Comparison of ENCODE assay signal across 31 cellular contexts in the genomic region with DNA sequence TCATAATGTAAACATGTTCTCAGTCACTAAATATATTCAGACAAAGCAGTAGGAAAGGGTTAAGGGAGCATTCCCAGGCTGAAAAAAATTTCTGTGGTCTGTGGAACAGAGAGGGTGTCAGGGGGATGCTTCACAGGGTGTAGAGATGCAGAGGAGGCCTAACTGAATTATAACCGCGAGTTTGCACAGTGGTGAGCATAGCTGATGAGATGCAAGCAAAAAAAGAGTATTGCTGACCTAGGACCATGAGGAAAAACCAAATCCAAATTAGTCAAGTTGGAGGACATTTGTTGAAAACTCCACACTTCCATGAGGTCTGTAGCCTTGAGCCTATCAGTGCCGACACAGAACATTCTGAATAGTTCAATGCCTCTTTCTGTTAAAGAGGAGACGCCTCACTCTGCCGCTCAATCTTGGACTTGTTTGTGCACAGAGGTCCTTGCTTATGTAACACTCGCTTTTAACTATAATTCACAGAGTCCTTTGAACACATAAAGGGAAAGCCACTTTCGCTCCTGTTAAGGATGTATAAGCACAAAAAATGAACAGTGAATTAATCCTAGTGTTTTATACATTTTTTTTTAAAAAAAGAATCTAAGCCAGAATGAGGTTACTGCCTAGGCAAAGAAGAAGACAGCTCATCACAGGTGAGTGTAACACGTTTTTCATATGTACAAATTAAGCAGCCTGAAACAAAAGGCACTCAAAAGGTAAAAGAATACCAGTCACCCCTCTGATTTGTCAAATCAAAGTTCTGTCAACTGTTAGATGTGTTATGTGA. TPM values are rescaled to one million over a fixed set of nuclear protein-coding genes. Genes with fewer than 3 reads are reported as not detected.
DNase-seq lines count a peak whose midpoint lies in the region; ATAC-seq, FAIRE-seq and TF ChIP-seq lines count a peak whose summit lies in the region.
"Had no signal": no experiment of that assay in that cellular context is flagged by ENCODE, and none has a peak within 500 bp of the region (broad histone marks: within the 10 kb centered on the region; RNA-seq: fewer than 3 reads in every experiment).

No MANE protein-coding gene starts in this region.

- H2AK5ac ChIP-seq in IMR-90 (ENCODE audit: low read depth, low read length), result peak overlapping the region; percentile 79; the same call in 1 of the 2 replicates

- peak overlapping the region; percentile 35; the same call in 1 of the 2 replicates for H3K4ac ChIP-seq in IMR-90 (ENCODE audit: low read depth, low read length)

- no peaks in the 10 kb centered on the region for H3K27me3 Mint-ChIP-seq in astrocyte (ENCODE audit: low read depth, unreplicated experiment)
- H3K27me3 Mint-ChIP-seq in T-helper 17 cell, result no peaks in the 10 kb centered on the region
- H3K27me3 Mint-ChIP-seq: activated B cell treated with CpG ODN at 0.5 μM for 24 hours; activated CD4-positive, alpha-beta T cell treated with anti-CD3 and anti-CD28 coated beads, Interleukin-2, amount 10 ng/mL, durations not matched to agents 7 days and 5 days had no signal

- H3K79me2 ChIP-seq in astrocyte (ENCODE audit: insufficient read depth, low read length), result no peaks in the 10 kb centered on the region

- H3K4me2 ChIP-seq in IMR-90 (ENCODE audit: low read depth, low read length), result peak overlapping the region; percentile 72; the same call in 1 of the 2 replicates
- H3K4me2 ChIP-seq in astrocyte (ENCODE audit: low read length), result peak overlapping the region; percentile 52
- H3K4me2 ChIP-seq in skeletal muscle satellite cell (ENCODE audit: low read length), result peak overlapping the region; percentile 15
- H3K4me2 ChIP-seq: BLaER1 had no signal

- in situ Hi-C loops in IMR-90 (cut with MboI; ENCODE audit: low sequenced_read_pairs), result no loop called here

- TF ChIP-seq POLR2A in IMR-90 (IDR thresholded peaks at IDR 0.05; ENCODE audit: low read depth, low read length) (no peak), GM18505 (IDR thresholded peaks at IDR 0.05; ENCODE audit: borderline replicate concordance, extremely low read depth, insufficient read depth, insufficient read length) (no peak)

- H3K56ac ChIP-seq in IMR-90 (ENCODE audit: extremely low read depth, insufficient read depth, low read length), result no peak overlapping the region

- 0 out of 2 replicates have a peak overlapping the region, but pooled peaks have one; percentile 43 for H3K23ac ChIP-seq in IMR-90 (ENCODE audit: low read depth, low read length)

- H2BK5ac ChIP-seq in IMR-90 (ENCODE audit: low read depth, low read length, poor library complexity, severe bottlenecking), result peak overlapping the region; percentile 3

- H3K14ac ChIP-seq in IMR-90 (replicated peaks; ENCODE audit: low read depth, low read length), result peak overlapping the region; percentile 23; the same call in 1 of the 2 replicates

- H3K9me3 ChIP-seq in IMR-90 (ENCODE audit: control insufficient read depth, insufficient read depth, low read length) (no peaks in the 10 kb centered on the region), astrocyte (ENCODE audit: insufficient read depth, low read depth, low read length) (no peaks in the 10 kb centered on the region), kidney (ENCODE audit: control insufficient read depth in 1 of 2, low read length in 2 of 2) (no peaks in the 10 kb centered on the region), skeletal muscle satellite cell (replicated peaks; ENCODE audit: low read length) (no peaks in the 10 kb centered on the region), T-helper 17 cell (ENCODE audit: control insufficient read depth, low read length, poor library complexity, severe bottlenecking) (no peaks in the 10 kb centered on the region)
- H3K9me3 ChIP-seq: esophagus squamous epithelium, gastroesophageal sphincter, HAP-1, SJSA1, transverse colon had no signal

- peak overlapping the region; percentile 87 for H3K27ac Mint-ChIP-seq in astrocyte (ENCODE audit: unreplicated experiment)
- H3K27ac Mint-ChIP-seq in T-helper 17 cell, result no peak overlapping the region
- H3K27ac Mint-ChIP-seq: activated B cell treated with CpG ODN at 0.5 μM for 24 hours; activated CD4-positive, alpha-beta T cell treated with anti-CD3 and anti-CD28 coated beads, Interleukin-2, amount 10 ng/mL, durations not matched to agents 7 days and 5 days; nephron progenitor cell had no signal

- no peak for ATAC-seq in IMR-90 (ENCODE audit: low read depth)
- no peak for ATAC-seq in GM18505 (IDR thresholded peaks at IDR 0.05; ENCODE audit: unreplicated experiment)
- no peak for ATAC-seq in T-helper 17 cell
- no peak for ATAC-seq in GM19452 (IDR thresholded peaks at IDR 0.05; ENCODE audit: unreplicated experiment)
- ATAC-seq: gastroesophageal sphincter, left colon, right cardiac atrium had no signal

- peaks cover 10% of the 10 kb centered on the region for H3K4me1 ChIP-seq in IMR-90 (ENCODE audit: control insufficient read depth, insufficient read depth, low read length)
- H3K4me1 ChIP-seq in astrocyte (ENCODE audit: insufficient read depth, low read length), result peaks cover 12% of the 10 kb centered on the region
- H3K4me1 ChIP-seq in kidney (ENCODE audit: control insufficient read depth in 1 of 2, insufficient read depth in 1 of 2, low read depth in 1 of 2, low read length in 2 of 2), result no peaks in the 10 kb centered on the region
- H3K4me1 ChIP-seq in skeletal muscle satellite cell (ENCODE audit: control insufficient read depth, insufficient read depth, low read length), result peaks cover 24% of the 10 kb centered on the region
- H3K4me1 ChIP-seq: gastroesophageal sphincter, HAP-1, transverse colon had no signal

- peaks cover 5% of the 10 kb centered on the region for H3K9me3 Mint-ChIP-seq in astrocyte (ENCODE audit: unreplicated experiment)
- H3K9me3 Mint-ChIP-seq: activated T-cell treated with anti-CD3 and anti-CD28 coated beads, Interleukin-2, amount 50 U/mL, for 4 hours had no signal

- intact Hi-C loops in IMR-90 (cut with micrococcal nuclease), result no loop called here
- intact Hi-C loops in kidney (cut with DNase I), result no loop called here

- peak overlapping the region in 1 of 2 experiments; percentile 11; a peak in 1 of 4 replicates for H4K8ac ChIP-seq in IMR-90 (ENCODE audit: low read depth in 2 of 2, low read length in 2 of 2)

- TF ChIP-seq CTCF in IMR-90 (conservative IDR thresholded peaks at IDR 0.05; ENCODE audit: low read depth, low read length), result no peak
- no peak for TF ChIP-seq CTCF in astrocyte (IDR thresholded peaks at IDR 0.05; ENCODE audit: insufficient read depth, low read depth, low read length)
- no peak for TF ChIP-seq CTCF in kidney (IDR thresholded peaks at IDR 0.05; ENCODE audit: borderline replicate concordance, extremely low read depth, insufficient read depth)

- no peak overlapping the region for H2AK9ac ChIP-seq in IMR-90 (replicated peaks; ENCODE audit: low read depth, low read length, poor library complexity)

- H2AFZ ChIP-seq in IMR-90 (replicated peaks; ENCODE audit: low read length, poor library complexity) (no peak overlapping the region), astrocyte (ENCODE audit: low read depth, low read length) (no peak overlapping the region)

- POLR2A ChIA-PET in IMR-90 (lab: Charles Lee; ENCODE audit: unreplicated experiment), result no interaction called here

- no peaks in the 10 kb centered on the region for H3K36me3 Mint-ChIP-seq in astrocyte (ENCODE audit: low read depth, unreplicated experiment)
- no peaks in the 10 kb centered on the region for H3K36me3 Mint-ChIP-seq in T-helper 17 cell (ENCODE audit: low read depth)

- BruUV-seq in IMR-90 (replicated peaks; lab: Mats Ljungman, UMichigan), result no TSS peak

- FAIRE-seq in astrocyte (lab: Jason Lieb, UNC), result peak; percentile 49
- no peak for FAIRE-seq in kidney (lab: Jason Lieb, UNC)
- FAIRE-seq: endometrium had no signal

- no peaks in the 10 kb centered on the region for H4K20me1 ChIP-seq in IMR-90 (ENCODE audit: insufficient read depth, low read length)
- no peaks in the 10 kb centered on the region for H4K20me1 ChIP-seq in astrocyte (ENCODE audit: insufficient read depth, low read length)
- H4K20me1 ChIP-seq: BLaER1 had no signal

- H4K91ac ChIP-seq in IMR-90 (ENCODE audit: insufficient read depth, low read depth, low read length), result 0 out of 2 replicates have a peak overlapping the region, but pooled peaks have one; percentile 29

- H3K9me1 ChIP-seq in IMR-90 (ENCODE audit: insufficient read depth, low read length), result peaks cover 4% of the 10 kb centered on the region; the same call in 1 of the 2 replicates

- no peak for TF ChIP-seq RAD21 in IMR-90 (IDR thresholded peaks at IDR 0.05; ENCODE audit: low read length)

- H3K4me3 Mint-ChIP-seq in astrocyte (ENCODE audit: unreplicated experiment) (no peak overlapping the region), T-helper 17 cell (no peak overlapping the region)
- H3K4me3 Mint-ChIP-seq: activated B cell treated with CpG ODN at 0.5 μM for 24 hours; activated CD4-positive, alpha-beta T cell treated with anti-CD3 and anti-CD28 coated beads, Interleukin-2, amount 10 ng/mL, durations not matched to agents 7 days and 5 days; activated T-cell treated with anti-CD3 and anti-CD28 coated beads, Interleukin-2, amount 50 U/mL, for 4 hours; nephron progenitor cell had no signal

- CTCF ChIA-PET in IMR-90 (lab: Yijun Ruan, JAX), result interaction anchor here (0.7 kb wide), 1 partner anchor 106 kb away, joined by 3 read pairs; no protein-coding TSS in a partner anchor

- dilution Hi-C loops in IMR-90 (cut with HindIII; ENCODE audit: low sequenced_read_pairs, unreplicated experiment), result no loop called here

- peak overlapping the region; percentile 56 for H2BK120ac ChIP-seq in IMR-90 (ENCODE audit: low read depth, low read length)

- DNase-seq in IMR-90, result no peak
- DNase-seq in astrocyte (ENCODE audit: low read depth), result no peak
- no peak for DNase-seq in kidney
- no peak for DNase-seq in T-helper 17 cell
- DNase-seq in NCI-H146 (lab: John Stamatoyannopoulos, UW), result no peak
- DNase-seq: activated B cell treated with CpG ODN at 0.5 μM for 24 hours; activated CD4-positive, alpha-beta T cell treated with anti-CD3 and anti-CD28 coated beads, Interleukin-2, amount 10 ng/mL, durations not matched to agents 7 days and 5 days; activated T-cell treated with anti-CD3 and anti-CD28 coated beads, Interleukin-2, amount 50 U/mL, for 4 hours; cerebellar nuclear complex; esophagus squamous epithelium; hippocampal formation; Kasumi-1; left colon; MV-4-11; NCI-H1436; NCI-H2107; NCI-H774; nephron progenitor cell; posterior cingulate gyrus; right cardiac atrium; stimulated activated CD4-positive, alpha-beta T cell treated with anti-CD3 and anti-CD28 coated beads, Interleukin-4, amount 100 ng/mL, for 24 hours; T-helper 1 cell; transverse colon had no signal

- H3K4me3 ChIP-seq in IMR-90 (ENCODE audit: insufficient read depth, low read depth, low read length) (no peak overlapping the region), astrocyte (ENCODE audit: insufficient read depth, low read depth, low read length) (no peak overlapping the region), kidney (ENCODE audit: low read length in 2 of 2) (peak overlapping the region; percentile 15 to 27), skeletal muscle satellite cell (ENCODE audit: low read length) (no peak overlapping the region)
- H3K4me3 ChIP-seq: BLaER1, esophagus squamous epithelium, gastroesophageal sphincter, HAP-1, SJSA1, transverse colon had no signal

- no peaks in the 10 kb centered on the region for H3K79me1 ChIP-seq in IMR-90 (ENCODE audit: low read depth in 1 of 2, low read length in 2 of 2)

- peak overlapping the region; percentile 76 for H2BK20ac ChIP-seq in IMR-90 (ENCODE audit: low read depth, low read length)

- no peak overlapping the region for H3K9ac ChIP-seq in IMR-90 (ENCODE audit: low read depth, low read length)
- H3K9ac ChIP-seq in astrocyte (ENCODE audit: low read length), result no peak overlapping the region
- H3K9ac ChIP-seq in kidney (ENCODE audit: low read length in 2 of 2), result no peak overlapping the region
- no peak overlapping the region for H3K9ac ChIP-seq in skeletal muscle satellite cell (ENCODE audit: low read depth, low read length)
- H3K9ac ChIP-seq: BLaER1 had no signal

- H3K27me3 ChIP-seq in IMR-90 (ENCODE audit: control insufficient read depth, insufficient read depth, low read length) (no peaks in the 10 kb centered on the region), astrocyte (ENCODE audit: insufficient read depth, low read length) (no peaks in the 10 kb centered on the region), skeletal muscle satellite cell (ENCODE audit: control insufficient read depth, insufficient read depth, low read length) (no peaks in the 10 kb centered on the region)
- H3K27me3 ChIP-seq: BLaER1, esophagus squamous epithelium, gastroesophageal sphincter, SJSA1, transverse colon had no signal

- H3K4me1 Mint-ChIP-seq in astrocyte (ENCODE audit: low read depth, unreplicated experiment), result peaks cover 7% of the 10 kb centered on the region
- H3K4me1 Mint-ChIP-seq in T-helper 17 cell, result no peaks in the 10 kb centered on the region
- H3K4me1 Mint-ChIP-seq: activated B cell treated with CpG ODN at 0.5 μM for 24 hours, nephron progenitor cell had no signal

- H2BK15ac ChIP-seq in IMR-90 (ENCODE audit: low read depth, low read length), result peak overlapping the region; percentile 76; the same call in 2 of the 3 replicates

- no peak overlapping the region for H3K27ac ChIP-seq in IMR-90 (ENCODE audit: insufficient read depth, low read length)
- H3K27ac ChIP-seq in astrocyte (ENCODE audit: low read depth, low read length), result no peak overlapping the region
- no peak overlapping the region for H3K27ac ChIP-seq in kidney (ENCODE audit: low read depth in 2 of 2, low read length in 2 of 2)
- H3K27ac ChIP-seq: BLaER1, esophagus squamous epithelium, gastroesophageal sphincter, SJSA1, transverse colon had no signal

- no peak overlapping the region for H4K5ac ChIP-seq in IMR-90 (ENCODE audit: low read depth, low read length)

- H3K36me3 ChIP-seq in IMR-90 (ENCODE audit: control insufficient read depth, insufficient read depth, low read length) (no peaks in the 10 kb centered on the region), astrocyte (ENCODE audit: insufficient read depth, low read length) (no peaks in the 10 kb centered on the region), kidney (ENCODE audit: control insufficient read depth in 1 of 2, insufficient read depth in 2 of 2, low read length in 2 of 2) (no peaks in the 10 kb centered on the region), skeletal muscle satellite cell (ENCODE audit: insufficient read depth, low read length) (no peaks in the 10 kb centered on the region)
- H3K36me3 ChIP-seq: BLaER1, esophagus squamous epithelium, gastroesophageal sphincter, HAP-1, SJSA1, transverse colon had no signal

- H3K18ac ChIP-seq in IMR-90 (ENCODE audit: low read depth, low read length), result peak overlapping the region; percentile 24; the same call in 1 of the 2 replicates

- no CpG with 5 or more reads among the region's 8 CpGs for WGBS in IMR-90 (ENCODE audit: extremely low coverage in 2 of 2, insufficient read length in 1 of 2), 2 experiments

RNA-seq across cellular contexts. Expression of gene INTS6, which starts 25.8 kb away (rescaled TPM):
- total RNA-seq in IMR-90 (2012; rRNA removed), result 42.3 and 43.0 TPM in 2 replicates
- 12.3 and 12.9 TPM in 2 replicates for polyA plus RNA-seq in IMR-90 (2012; rRNA removed)
- 2.9 and 3.1 TPM in 2 replicates for polyA plus RNA-seq in IMR-90 (2012; cell fraction: cytosol; rRNA removed)
- 5.9 and 22.2 TPM in 2 replicates for polyA plus RNA-seq in IMR-90 (2012; cell fraction: nucleus; rRNA removed; ENCODE audit: low replicate concordance)
- total RNA-seq in astrocyte, result 47.6 and 47.9 TPM in 2 replicates
- 31.0 TPM for total RNA-seq in kidney
- polyA plus RNA-seq in kidney (ENCODE audit: insufficient read depth, low read depth, low replicate concordance), result 8.3 TPM
- total RNA-seq in skeletal muscle satellite cell (2012; rRNA removed), result 40.4 and 57.0 TPM in 2 replicates
- 100 to 1,000 TPM in 1 of 2 donors, 10 to 100 TPM in 1; 92.5 to 100 TPM for total RNA-seq in T-helper 17 cell

Comparison
In these comparisons a context has a peak if more than half of its experiments do, and no peak if none do; other contexts are left out.
1. H3K4me2 ChIP-seq: peak in every context shown above with its lines; median percentile 72 in IMR-90; 52 in astrocyte; 15 in skeletal muscle satellite cell.
2. H3K4me3 ChIP-seq: peak in kidney (2 of 2); none in IMR-90 (single experiment), astrocyte (single experiment) and skeletal muscle satellite cell (single experiment).